23 cellular contexts compared by ENCODE assay signal in the genomic region with DNA sequence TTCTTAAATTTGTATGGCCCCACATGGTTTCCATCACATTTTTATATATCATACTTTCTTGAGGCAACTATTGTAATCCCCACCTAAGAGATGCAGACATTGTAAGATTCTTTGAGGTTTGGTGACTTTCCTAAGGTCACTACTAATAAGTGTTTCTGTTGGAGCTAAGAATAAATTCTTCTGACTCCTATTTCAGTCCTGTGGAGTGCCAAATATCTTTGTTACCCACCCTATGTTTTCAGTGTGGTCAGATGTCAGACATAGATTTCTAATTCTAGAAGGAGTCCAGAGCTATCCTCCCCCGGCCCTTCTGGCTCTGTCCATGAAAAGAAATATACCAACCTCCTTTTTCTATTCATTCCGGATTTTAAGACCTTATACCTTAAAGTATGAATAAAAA. TPM values are rescaled to one million over a fixed set of nuclear protein-coding genes. Genes with fewer than 3 reads are reported as not detected.
A peak's percentile ranks its signal among the peaks of the same experiment; 100 is the strongest.
DNase-seq lines count a peak whose midpoint lies in the region; ATAC-seq and TF ChIP-seq lines count a peak whose summit lies in the region.
"Had no signal": no experiment of that assay in that cellular context is flagged by ENCODE, and none has a peak within 500 bp of the region (broad histone marks: within the 10 kb centered on the region; RNA-seq: fewer than 3 reads in every experiment).

No MANE protein-coding gene starts in this region.

- H3K79me2 ChIP-seq in ACC112 (ENCODE audit: control insufficient read depth, insufficient read depth, low read length, unreplicated experiment): no peaks in the 10 kb centered on the region

- H3K27ac ChIP-seq in ACC112 (ENCODE audit: low read depth, low read length): peak overlapping the region; percentile 84
- H3K27ac ChIP-seq in sigmoid colon: peak overlapping the region in 3 of 4 donors; percentile 48 to 70 (median 67)
- H3K27ac ChIP-seq: SK-N-MC had no signal

- DNase-seq in OCI-M1 (lab: John Stamatoyannopoulos, UW): peak; percentile 17
- DNase-seq in fibroblast of the aortic adventitia (ENCODE audit: low read depth): peak; percentile 21
- no peak for DNase-seq in sigmoid colon
- no peak for DNase-seq in activated CD4-positive, alpha-beta T cell treated with anti-CD3 and anti-CD28 coated beads, Interleukin-2, amount 50 U/mL, for 48 hours
- no peak for DNase-seq in omental fat pad (ENCODE audit: low spot score)
- no peak for DNase-seq in NCI-H526 treated with DMSO at 0.1 percent for 48 hours (lab: John Stamatoyannopoulos, UW)
- DNase-seq: activated CD4-positive, alpha-beta T cell treated with anti-CD3 and anti-CD28 coated beads for 4 hours; activated naive CD4-positive, alpha-beta T cell treated with anti-CD3 and anti-CD28 coated beads for 36 hours; activated T-cell treated with anti-CD3 and anti-CD28 coated beads, Interleukin-2, amount 50 U/mL, for 48 hours; amygdala; BE2C; DMS53; H7; mesendoderm; naive thymus-derived CD8-positive, alpha-beta T cell; NCI-H510A treated with DMSO at 0.1 percent for 48 hours; stimulated activated CD4-positive, alpha-beta T cell treated with anti-CD3 and anti-CD28 coated beads, Interleukin-1b, Interleukin-23, amount 100 ng/mL, for 48 hours; substantia nigra; T-helper 2 cell had no signal

- intact Hi-C loops in sigmoid colon (cut with DNase I): no loop called here

- no peaks in the 10 kb centered on the region for H3K9me3 ChIP-seq in sigmoid colon
- H3K9me3 ChIP-seq: BE2C had no signal

- no peak for TF ChIP-seq POLR2A in sigmoid colon (IDR thresholded peaks at IDR 0.05)

- WGBS in sigmoid colon, 2 donors: 93 to 96% methylated on average over 2 of the region's 2 CpGs

- no peak overlapping the region for H2AFZ ChIP-seq in ACC112 (ENCODE audit: low read length, unreplicated experiment)

- no peaks in the 10 kb centered on the region for H3K27me3 ChIP-seq in ACC112 (ENCODE audit: insufficient read depth, low read length)
- no peaks in the 10 kb centered on the region for H3K27me3 ChIP-seq in sigmoid colon
- H3K27me3 ChIP-seq: BE2C had no signal

- TF ChIP-seq CTCF in fibroblast of the aortic adventitia (IDR thresholded peaks at IDR 0.05; ENCODE audit: insufficient read depth, low read length) (no peak), sigmoid colon (IDR thresholded peaks at IDR 0.05) (no peak), omental fat pad (IDR thresholded peaks at IDR 0.05) (no peak)

- H3K36me3 ChIP-seq in ACC112 (ENCODE audit: insufficient read depth, low read length) (peaks cover 13% of the 10 kb centered on the region), sigmoid colon (no peaks in the 10 kb centered on the region)

- H3K4me3 ChIP-seq in ACC112 (ENCODE audit: low read depth, low read length) (no peak overlapping the region), fibroblast of the aortic adventitia (ENCODE audit: low read depth, low read length) (no peak overlapping the region), sigmoid colon (no peak overlapping the region)
- H3K4me3 ChIP-seq: SK-N-MC had no signal

- ATAC-seq in GM18909 (IDR thresholded peaks at IDR 0.05; ENCODE audit: poor library complexity, unreplicated experiment) (no peak), omental fat pad (ENCODE audit: low FRiP score) (no peak)
- ATAC-seq: naive thymus-derived CD8-positive, alpha-beta T cell; sciatic nerve had no signal

- H3K4me1 ChIP-seq in ACC112 (ENCODE audit: control insufficient read depth, insufficient read depth, low read length, unreplicated experiment) (peaks cover 35% of the 10 kb centered on the region), sigmoid colon (peaks cover 0 to 33% (median 19%) of the 10 kb centered on the region in 4 donors)

- no peak for TF ChIP-seq EP300 in sigmoid colon (IDR thresholded peaks at IDR 0.05)

RNA-seq across cellular contexts. Expression of a gene that starts 46.2 kb away (rescaled TPM):
- total RNA-seq in fibroblast of the aortic adventitia (ENCODE audit: low replicate concordance) (15.2 and 34.3 TPM in 2 replicates), sigmoid colon (10 to 100 TPM; 42.5 to 93.3 (median 67.6) TPM), omental fat pad (10 to 100 TPM; 31.3 to 64.0 (median 46.5) TPM)
- polyA plus RNA-seq in sigmoid colon: 10 to 100 TPM in 1 of 3 donors, 1 to 10 TPM in 2; 6.0 to 14.9 (median 6.5) TPM

Comparison
In these comparisons a context has a peak if more than half of its experiments do, and no peak if none do; other contexts are left out.
1. DNase-seq: peak in OCI-M1 (single experiment) and fibroblast of the aortic adventitia (single experiment); none in sigmoid colon (single experiment), activated CD4-positive, alpha-beta T cell treated with anti-CD3 and anti-CD28 coated beads, Interleukin-2, amount 50 U/mL, for 48 hours (0 of 2), omental fat pad (single experiment) and NCI-H526 treated with DMSO at 0.1 percent for 48 hours (single experiment).